In the genomic region with DNA sequence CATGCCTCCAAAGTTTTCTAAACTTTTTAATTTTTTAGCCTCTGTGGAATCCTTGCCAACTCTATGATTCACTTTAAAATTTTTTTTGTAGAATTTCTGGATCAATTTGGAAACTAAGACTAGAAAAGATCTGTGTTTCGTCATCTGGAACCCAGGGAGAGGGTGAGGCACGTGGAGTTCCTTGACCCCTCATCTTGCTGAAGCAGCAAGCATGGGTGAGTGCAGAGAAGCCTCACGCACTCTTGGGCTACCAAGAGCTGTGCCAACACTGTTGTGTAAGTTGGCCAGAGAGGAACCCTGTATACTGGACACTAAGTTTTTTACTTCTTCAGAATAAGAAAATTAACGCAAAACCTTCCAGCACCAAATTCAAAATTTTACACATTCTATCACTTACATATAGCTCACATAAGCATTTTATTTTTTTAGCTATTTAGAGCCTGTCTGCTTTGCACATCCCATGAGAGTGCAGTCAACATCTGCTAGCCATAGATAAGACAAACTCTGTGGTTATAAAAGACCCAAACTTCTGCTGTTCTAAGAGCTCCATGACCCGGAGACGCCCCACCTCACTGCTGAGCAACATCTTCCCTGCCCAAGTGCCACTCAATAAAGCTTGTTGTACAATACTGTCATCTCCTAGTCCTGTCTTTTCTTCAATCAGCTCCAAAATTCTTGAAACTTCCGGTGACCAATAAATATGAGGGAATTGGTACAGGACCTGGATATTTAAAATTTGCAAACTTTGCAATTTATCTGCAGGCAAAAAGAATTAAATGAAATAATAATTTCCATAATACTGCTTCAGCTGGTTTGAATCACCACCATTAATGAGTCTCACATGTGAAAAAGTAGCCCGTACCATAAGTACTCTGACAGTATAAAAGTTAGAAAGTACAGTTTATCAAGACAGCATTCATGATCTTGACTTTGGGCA, we compare ENCODE assay signal across 27 cellular contexts.
A peak's percentile ranks its signal among the peaks of the same experiment; 100 is the strongest.
DNase-seq lines count a peak whose midpoint lies in the region; ATAC-seq and TF ChIP-seq lines count a peak whose summit lies in the region.
"Had no signal": no experiment of that assay in that cellular context is flagged by ENCODE, and none has a peak within 500 bp of the region (broad histone marks: within the 10 kb centered on the region; RNA-seq: fewer than 3 reads in every experiment).

No MANE protein-coding gene starts in this region.

- no peak for TF ChIP-seq CTCF in AG10803 (conservative IDR thresholded peaks at IDR 0.05; ENCODE audit: low read length)
- no peak for TF ChIP-seq CTCF in IMR-90 (conservative IDR thresholded peaks at IDR 0.05; ENCODE audit: low read depth, low read length)
- TF ChIP-seq CTCF in fibroblast of mammary gland (conservative IDR thresholded peaks at IDR 0.05; ENCODE audit: control insufficient read depth, insufficient read depth, low read depth, low read length): no peak
- no peak for TF ChIP-seq CTCF in OCI-LY7 (conservative IDR thresholded peaks at IDR 0.05; ENCODE audit: low read length)

- H2BK120ac ChIP-seq in IMR-90 (ENCODE audit: low read depth, low read length): no peak overlapping the region

- peaks cover 13% of the 10 kb centered on the region for H3K9me3 ChIP-seq in IMR-90 (ENCODE audit: control insufficient read depth, insufficient read depth, low read length)
- no peaks in the 10 kb centered on the region for H3K9me3 ChIP-seq in OCI-LY7 (ENCODE audit: low read length)
- H3K9me3 ChIP-seq: sigmoid colon, tibial nerve had no signal

- no peak overlapping the region for H2BK15ac ChIP-seq in IMR-90 (ENCODE audit: low read depth, low read length)

- H2BK5ac ChIP-seq in IMR-90 (ENCODE audit: low read depth, low read length, poor library complexity, severe bottlenecking): no peak overlapping the region

- H3K56ac ChIP-seq in IMR-90 (ENCODE audit: extremely low read depth, insufficient read depth, low read length): no peak overlapping the region

- H4K8ac ChIP-seq in IMR-90 (ENCODE audit: low read depth in 2 of 2, low read length in 2 of 2): no peak overlapping the region

- BruUV-seq in IMR-90 (replicated peaks; lab: Mats Ljungman, UMichigan) (no TSS peak), OCI-LY7 (replicated peaks; lab: Mats Ljungman, UMichigan) (no TSS peak)

- H3K27ac ChIP-seq in IMR-90 (ENCODE audit: insufficient read depth, low read length): no peak overlapping the region
- no peak overlapping the region for H3K27ac ChIP-seq in OCI-LY7 (ENCODE audit: low read depth, low read length, poor library complexity, severe bottlenecking)
- H3K27ac ChIP-seq: sigmoid colon, SK-N-MC, tibial nerve had no signal

- 100% methylated on average over 1 of the region's 8 CpGs; no CpG with 5 or more reads in 1 of the 2 experiments for WGBS in IMR-90 (ENCODE audit: extremely low coverage in 2 of 2, insufficient read length in 1 of 2), 2 experiments

- dilution Hi-C loops in IMR-90 (cut with HindIII; ENCODE audit: low sequenced_read_pairs, unreplicated experiment): no loop called here

- intact Hi-C loops in IMR-90 (cut with micrococcal nuclease): no loop called here
- intact Hi-C loops in sciatic nerve (cut with DNase I): no loop called here
- intact Hi-C loops in OCI-LY7 (cut with micrococcal nuclease; ENCODE audit: unreplicated experiment): no loop called here

- no peaks in the 10 kb centered on the region for H3K9me1 ChIP-seq in IMR-90 (ENCODE audit: insufficient read depth, low read length)

- H3K79me2 ChIP-seq in OCI-LY7 (ENCODE audit: insufficient read depth, low read depth, low read length): no peaks in the 10 kb centered on the region

- H2AK9ac ChIP-seq in IMR-90 (replicated peaks; ENCODE audit: low read depth, low read length, poor library complexity): no peak overlapping the region

- H3K27me3 ChIP-seq in IMR-90 (ENCODE audit: control insufficient read depth, insufficient read depth, low read length): no peaks in the 10 kb centered on the region
- H3K27me3 ChIP-seq: sigmoid colon, tibial nerve had no signal

- peak; percentile 65 for DNase-seq in AG10803 (ENCODE audit: low read depth)
- DNase-seq in IMR-90: no peak
- DNase-seq in fibroblast of mammary gland (ENCODE audit: low read depth): peak; percentile 88
- no peak for DNase-seq in sciatic nerve (ENCODE audit: low spot score)
- no peak for DNase-seq in NCI-H1930 (lab: John Stamatoyannopoulos, UW)
- no peak for DNase-seq in OCI-LY7 (ENCODE audit: low spot score)
- no peak for DNase-seq in epidermal melanocyte (ENCODE audit: insufficient read length, low spot score)
- DNase-seq: activated CD4-positive, alpha-beta T cell treated with anti-CD3 and anti-CD28 coated beads, Interleukin-2, amount 50 U/mL, for 4 hours; activated naive CD4-positive, alpha-beta T cell treated with anti-CD3 and anti-CD28 coated beads for 36 hours; activated T-cell treated with anti-CD3 and anti-CD28 coated beads, Interleukin-2, amount 50 U/mL, for 72 hours; cerebellar nuclear complex; dermis blood vessel endothelial cell; endodermal cell; naive B cell; NCI-H1048; NCI-H1694; NCI-H510A; posterior cingulate gyrus; sigmoid colon; stimulated activated CD4-positive, alpha-beta T cell treated with anti-CD3 and anti-CD28 coated beads, Interleukin-12 subunit alpha, Interleukin-12 subunit beta, amount 100 ng/mL, for 4 hours; stimulated activated CD4-positive, alpha-beta T cell treated with anti-CD3 and anti-CD28 coated beads, Interleukin-2, amount 100 ng/mL, for 48 hours; stimulated activated naive CD8-positive, alpha-beta T cell treated with anti-CD3 and anti-CD28 coated beads, Interleukin-15, amount 100 ng/mL, for 72 hours; T-helper 1 cell had no signal

- H2AFZ ChIP-seq in IMR-90 (replicated peaks; ENCODE audit: low read length, poor library complexity) (no peak overlapping the region), OCI-LY7 (ENCODE audit: low read length) (no peak overlapping the region)

- no peak overlapping the region for H3K23ac ChIP-seq in IMR-90 (ENCODE audit: low read depth, low read length)

- no peaks in the 10 kb centered on the region for H3K79me1 ChIP-seq in IMR-90 (ENCODE audit: low read depth in 1 of 2, low read length in 2 of 2)

- no peaks in the 10 kb centered on the region for H3K9me2 ChIP-seq in OCI-LY7 (ENCODE audit: insufficient read depth, low read length)

- H4K91ac ChIP-seq in IMR-90 (ENCODE audit: insufficient read depth, low read depth, low read length): no peak overlapping the region

- H4K20me1 ChIP-seq in IMR-90 (ENCODE audit: insufficient read depth, low read length) (no peaks in the 10 kb centered on the region), OCI-LY7 (ENCODE audit: insufficient read depth, low read length) (no peaks in the 10 kb centered on the region)

- no peak for TF ChIP-seq POLR2A in IMR-90 (IDR thresholded peaks at IDR 0.05; ENCODE audit: low read depth, low read length)

- H3K4me1 ChIP-seq in IMR-90 (ENCODE audit: control insufficient read depth, insufficient read depth, low read length) (no peaks in the 10 kb centered on the region), OCI-LY7 (ENCODE audit: insufficient read depth, low read length, poor library complexity, severe bottlenecking) (no peaks in the 10 kb centered on the region)
- H3K4me1 ChIP-seq: tibial nerve had no signal

- POLR2A ChIA-PET in IMR-90 (lab: Charles Lee; ENCODE audit: unreplicated experiment): no interaction called here
- POLR2A ChIA-PET in OCI-LY7 (lab: Charles Lee): interaction anchor here (0.7 to 1.5 kb wide), 2 partner anchors 10 to 147 kb away, joined by 3 read pairs; no protein-coding TSS in a partner anchor

- no peak overlapping the region for H2AK5ac ChIP-seq in IMR-90 (ENCODE audit: low read depth, low read length)

- CTCF ChIA-PET in IMR-90 (lab: Yijun Ruan, JAX): no interaction called here
- CTCF ChIA-PET in OCI-LY7 (lab: Charles Lee; ENCODE audit: unreplicated experiment): no interaction called here

- H3K36me3 ChIP-seq in IMR-90 (ENCODE audit: control insufficient read depth, insufficient read depth, low read length) (no peaks in the 10 kb centered on the region), OCI-LY7 (ENCODE audit: insufficient read depth, low read length) (no peaks in the 10 kb centered on the region)
- H3K36me3 ChIP-seq: sigmoid colon, tibial nerve had no signal

- no peak overlapping the region for H2BK20ac ChIP-seq in IMR-90 (ENCODE audit: low read depth, low read length)

- H3K4ac ChIP-seq in IMR-90 (ENCODE audit: low read depth, low read length): no peak overlapping the region

- in situ Hi-C loops in IMR-90 (cut with MboI; ENCODE audit: low sequenced_read_pairs): no loop called here

- no peak for TF ChIP-seq RAD21 in IMR-90 (IDR thresholded peaks at IDR 0.05; ENCODE audit: low read length)

- H4K5ac ChIP-seq in IMR-90 (ENCODE audit: low read depth, low read length): no peak overlapping the region

- no peak overlapping the region for H3K4me3 ChIP-seq in AG10803 (ENCODE audit: low read length)
- H3K4me3 ChIP-seq in IMR-90 (ENCODE audit: insufficient read depth, low read depth, low read length): no peak overlapping the region
- H3K4me3 ChIP-seq in fibroblast of mammary gland (ENCODE audit: control insufficient read depth, low read depth, low read length): no peak overlapping the region
- no peak overlapping the region for H3K4me3 ChIP-seq in OCI-LY7 (ENCODE audit: low read depth, low read length, poor library complexity, severe bottlenecking)
- H3K4me3 ChIP-seq: sigmoid colon, SK-N-MC, tibial nerve had no signal

- H3K4me2 ChIP-seq in IMR-90 (ENCODE audit: low read depth, low read length): no peak overlapping the region
- no peak overlapping the region for H3K4me2 ChIP-seq in OCI-LY7 (ENCODE audit: low read length)

- ATAC-seq in IMR-90 (ENCODE audit: low read depth) (no peak), sciatic nerve (peak; percentile 94)
- ATAC-seq: activated T-cell treated with anti-CD3 and anti-CD28 coated beads, Interleukin-2, amount 50 U/mL, for 72 hours; esophagus mucosa; HCT116; stimulated activated naive CD8-positive, alpha-beta T cell treated with anti-CD3 and anti-CD28 coated beads, Interleukin-15, amount 100 ng/mL, for 72 hours had no signal

- H3K18ac ChIP-seq in IMR-90 (ENCODE audit: low read depth, low read length): no peak overlapping the region

- H3K14ac ChIP-seq in IMR-90 (replicated peaks; ENCODE audit: low read depth, low read length): no peak overlapping the region

- no peak overlapping the region for H3K9ac ChIP-seq in IMR-90 (ENCODE audit: low read depth, low read length)

TF ChIP-seq in IMR-90, 13 proteins besides CTCF, POLR2A, EP300 and RAD21 (continues in another document):
- TF ChIP-seq FOS (IDR thresholded peaks at IDR 0.05; ENCODE audit: low read depth, low read length) (no peak), CEBPB (IDR thresholded peaks at IDR 0.05; ENCODE audit: low read depth, low read length) (no peak), MAZ (IDR thresholded peaks at IDR 0.05; ENCODE audit: borderline replicate concordance, low read depth, low read length) (no peak)

Comparison
In these comparisons a context has a peak if more than half of its experiments do, and no peak if none do; other contexts are left out.
1. DNase-seq: peak in AG10803 (single experiment) and fibroblast of mammary gland (single experiment); none in IMR-90 (single experiment), sciatic nerve (single experiment), NCI-H1930 (0 of 2), OCI-LY7 (single experiment) and epidermal melanocyte (single experiment).